In genomic region chr7:24574365-24574764, GRCh38 we compare ENCODE assay signal across 8 cellular contexts. TPM values are rescaled to one million over a fixed set of nuclear protein-coding genes. Genes with fewer than 3 reads are reported as not detected.
A peak's percentile ranks its signal among the peaks of the same experiment; 100 is the strongest.
DNase-seq lines count a peak whose midpoint lies in the region; ATAC-seq and TF ChIP-seq lines count a peak whose summit lies in the region.

No MANE protein-coding gene starts in this region.

- TF ChIP-seq CTCF in SU-DHL-6 (IDR thresholded peaks at IDR 0.05; ENCODE audit: insufficient read depth, low read length, poor library complexity, severe bottlenecking): no peak
- TF ChIP-seq CTCF in foreskin fibroblast (IDR thresholded peaks at IDR 0.05; ENCODE audit: low read depth, low read length): no peak

- H3K27me3 ChIP-seq in SU-DHL-6 (ENCODE audit: low read length) (no peaks in the 10 kb centered on the region), skeletal muscle tissue (ENCODE audit: control insufficient read depth in 3 of 3, insufficient read depth in 3 of 3, low read length in 3 of 3) (no peaks in the 10 kb centered on the region)

- peaks cover 8 to 17% (median 16%) of the 10 kb centered on the region in 3 donors for H3K4me1 ChIP-seq in skeletal muscle tissue (ENCODE audit: control insufficient read depth in 3 of 3, insufficient read depth in 3 of 3, low read length in 3 of 3)

- H4K20me1 ChIP-seq in SU-DHL-6 (ENCODE audit: low read depth, low read length): peaks cover 44% of the 10 kb centered on the region

- H3K27ac ChIP-seq in SU-DHL-6 (ENCODE audit: low read depth, low read length): peak overlapping the region; percentile 58
- peak overlapping the region; percentile 57 for H3K27ac ChIP-seq in skeletal muscle tissue (ENCODE audit: low read depth, low read length)

- H3F3A ChIP-seq in SU-DHL-6 (ENCODE audit: insufficient read depth): peaks cover 22% of the 10 kb centered on the region

- no peaks in the 10 kb centered on the region for H3K9me2 ChIP-seq in SU-DHL-6 (replicated peaks; ENCODE audit: insufficient read depth, low read length)

- peaks cover 56% of the 10 kb centered on the region for H3K79me2 ChIP-seq in SU-DHL-6 (ENCODE audit: insufficient read depth, low read length)

- H3K4me3 ChIP-seq in SU-DHL-6 (ENCODE audit: insufficient read depth, low read length, poor library complexity, severe bottlenecking) (peak overlapping the region; percentile 65), foreskin fibroblast (ENCODE audit: low read depth in 1 of 2, low read length in 2 of 2) (peak overlapping the region; percentile 72 to 91), skeletal muscle tissue (ENCODE audit: low read length in 3 of 3) (peak overlapping the region; percentile 77 to 82 (median 79))

- ATAC-seq in HG03469 (IDR thresholded peaks at IDR 0.05; ENCODE audit: unreplicated experiment): no peak

- no peaks in the 10 kb centered on the region for H3K9me3 ChIP-seq in SU-DHL-6 (ENCODE audit: insufficient read depth, low read length)
- no peaks in the 10 kb centered on the region for H3K9me3 ChIP-seq in skeletal muscle tissue (ENCODE audit: control insufficient read depth in 3 of 3, low read length in 3 of 3)

- peak; percentile 72 for DNase-seq in DMS 273 (lab: John Stamatoyannopoulos, UW; ENCODE audit: unreplicated experiment)
- no peak for DNase-seq in DMS 273 treated with DMSO at 0.1 percent for 48 hours (lab: John Stamatoyannopoulos, UW)
- DNase-seq in foreskin fibroblast: peak in 1 of 2 donors; percentile 38
- no peak for DNase-seq in NCI-H748 (lab: John Stamatoyannopoulos, UW; ENCODE audit: unreplicated experiment)
- no peak for DNase-seq in SKM-1 treated with dmso at 0.1 percent for 144 hours (lab: John Stamatoyannopoulos, UW; ENCODE audit: unreplicated experiment)

- H3K4me2 ChIP-seq in SU-DHL-6 (ENCODE audit: low read depth, low read length, poor library complexity, severe bottlenecking): peak overlapping the region; percentile 74

- H3K36me3 ChIP-seq in SU-DHL-6 (ENCODE audit: low read length): 0 out of 2 replicates have a peak, but pooled peaks cover 5% of the 10 kb centered on the region
- H3K36me3 ChIP-seq in skeletal muscle tissue (ENCODE audit: control insufficient read depth in 3 of 3, insufficient read depth in 3 of 3, low read length in 3 of 3): no peaks in the 10 kb centered on the region

- H3K9ac ChIP-seq in SU-DHL-6 (ENCODE audit: low read length) (peak overlapping the region; percentile 89), skeletal muscle tissue (ENCODE audit: low read depth in 1 of 3, low read length in 3 of 3) (peak overlapping the region; percentile 84 to 87 (median 86))

- H2AFZ ChIP-seq in SU-DHL-6 (ENCODE audit: low read depth, low read length, severe bottlenecking): peak overlapping the region; percentile 55

RNA-seq across cellular contexts. Expression of gene PALS2, which starts 1.1 kb away (rescaled TPM):
- 33.4 TPM for total RNA-seq in skeletal muscle tissue
